Comparison of ENCODE assay signal across 25 cellular contexts in genomic region chr11:103051986-103052385, GRCh38. TPM values are rescaled to one million over a fixed set of nuclear protein-coding genes. Genes with fewer than 3 reads are reported as not detected.
DNase-seq lines count a peak whose midpoint lies in the region; ATAC-seq, FAIRE-seq and TF ChIP-seq lines count a peak whose summit lies in the region.
"Had no signal": no experiment of that assay in that cellular context is flagged by ENCODE, and none has a peak within 500 bp of the region (broad histone marks: within the 10 kb centered on the region; RNA-seq: fewer than 3 reads in every experiment).

No MANE protein-coding gene starts in this region.

- no peak overlapping the region for H3K4me3 ChIP-seq in astrocyte (ENCODE audit: insufficient read depth, low read depth, low read length)
- no peak overlapping the region for H3K4me3 ChIP-seq in kidney epithelial cell (ENCODE audit: low read depth, low read length)
- H3K4me3 ChIP-seq in adrenal gland: no peak overlapping the region
- H3K4me3 ChIP-seq: GM23338, pancreas, PC-9, SJSA1 had no signal

- no peak for ATAC-seq in stimulated activated naive CD8-positive, alpha-beta T cell treated with anti-CD3 and anti-CD28 coated beads, Interleukin-15, Interleukin-2, amounts not matched to agents 100 U/mL and 50 U/mL, for 24 hours
- ATAC-seq: GM23338; HepG2; naive thymus-derived CD4-positive, alpha-beta T cell; pancreas; sciatic nerve; stimulated activated effector memory CD8-positive, alpha-beta T cell treated with anti-CD3 and anti-CD28 coated beads, Interleukin-12 subunit alpha, Interleukin-12 subunit beta, amount 100 ng/mL, for 72 hours had no signal

- intact Hi-C loops in adrenal gland (cut with DNase I): no loop called here

- no peak for TF ChIP-seq POLR2A in adrenal gland (IDR thresholded peaks at IDR 0.05)

- H2AFZ ChIP-seq in astrocyte (ENCODE audit: low read depth, low read length): no peak overlapping the region
- H2AFZ ChIP-seq: GM23338, PC-9 had no signal

- H3K36me3 ChIP-seq in astrocyte (ENCODE audit: insufficient read depth, low read length) (no peaks in the 10 kb centered on the region), kidney epithelial cell (ENCODE audit: control insufficient read depth, insufficient read depth, low read length) (no peaks in the 10 kb centered on the region), adrenal gland (replicated peaks in 1 of 2) (no peaks in the 10 kb centered on the region)
- H3K36me3 ChIP-seq: pancreas, SJSA1 had no signal

- FAIRE-seq in astrocyte (lab: Jason Lieb, UNC): peak; percentile 87
- FAIRE-seq: colon, endometrium, HepG2, keratinocyte, pancreas had no signal

- H4K20me1 ChIP-seq in astrocyte (ENCODE audit: insufficient read depth, low read length): no peaks in the 10 kb centered on the region

- H3K9ac ChIP-seq in astrocyte (ENCODE audit: low read length): no peak overlapping the region

- H3K9me3 ChIP-seq in astrocyte (ENCODE audit: insufficient read depth, low read depth, low read length): no peaks in the 10 kb centered on the region
- H3K9me3 ChIP-seq in adrenal gland (replicated peaks in 1 of 3): no peaks in the 10 kb centered on the region
- H3K9me3 ChIP-seq: pancreas, SJSA1 had no signal

- no peaks in the 10 kb centered on the region for H3K27me3 Mint-ChIP-seq in astrocyte (ENCODE audit: low read depth, unreplicated experiment)
- H3K27me3 Mint-ChIP-seq: memory B cell had no signal

- peaks cover 7% of the 10 kb centered on the region for H3K4me1 ChIP-seq in astrocyte (ENCODE audit: insufficient read depth, low read length)
- H3K4me1 ChIP-seq in adrenal gland (replicated peaks in 1 of 2): no peaks in the 10 kb centered on the region
- H3K4me1 ChIP-seq: pancreas, SJSA1 had no signal

- H3K79me2 ChIP-seq in astrocyte (ENCODE audit: insufficient read depth, low read length): no peaks in the 10 kb centered on the region

- TF ChIP-seq CTCF in astrocyte (IDR thresholded peaks at IDR 0.05; ENCODE audit: insufficient read depth, low read depth, low read length) (no peak), kidney epithelial cell (IDR thresholded peaks at IDR 0.05; ENCODE audit: insufficient read depth, low read length, poor library complexity, severe bottlenecking) (no peak), adrenal gland (IDR thresholded peaks at IDR 0.05) (no peak)

- peak; percentile 9 for DNase-seq in AG20443 (ENCODE audit: low spot score)
- DNase-seq in HK-2 (ENCODE audit: unreplicated experiment): peak; percentile 11
- DNase-seq in astrocyte (ENCODE audit: low read depth): peak; percentile 74
- DNase-seq in kidney epithelial cell (ENCODE audit: low read depth): peak; percentile 62
- DNase-seq in stimulated activated naive CD8-positive, alpha-beta T cell treated with anti-CD3 and anti-CD28 coated beads, Interleukin-15, Interleukin-2, amounts not matched to agents 100 U/mL and 50 U/mL, for 24 hours: no peak
- DNase-seq in adrenal gland: no peak
- no peak for DNase-seq in NCI-H2227 treated with DMSO at 0.1 percent for 48 hours (lab: John Stamatoyannopoulos, UW)
- no peak for DNase-seq in KBM-7
- DNase-seq: activated CD8-positive, alpha-beta memory T cell treated with anti-CD3 and anti-CD28 coated beads for 24 hours; amniotic stem cell; COR-L47; hypothalamus; naive thymus-derived CD4-positive, alpha-beta T cell; NCI-H1694; pancreas; PC-9 had no signal

- WGBS in adrenal gland, 4 donors: 78 to 90% (median 80%) methylated on average over 4 of the region's 4 CpGs

- no peak overlapping the region for H3K4me3 Mint-ChIP-seq in astrocyte (ENCODE audit: unreplicated experiment)
- H3K4me3 Mint-ChIP-seq: GM23338; memory B cell; naive thymus-derived CD4-positive, alpha-beta T cell; stimulated activated effector memory CD8-positive, alpha-beta T cell treated with anti-CD3 and anti-CD28 coated beads, Interleukin-12 subunit alpha, Interleukin-12 subunit beta, amount 100 ng/mL, for 72 hours had no signal

- no peaks in the 10 kb centered on the region for H3K9me3 Mint-ChIP-seq in astrocyte (ENCODE audit: unreplicated experiment)
- H3K9me3 Mint-ChIP-seq: GM23338; memory B cell; stimulated activated effector memory CD8-positive, alpha-beta T cell treated with anti-CD3 and anti-CD28 coated beads, Interleukin-12 subunit alpha, Interleukin-12 subunit beta, amount 100 ng/mL, for 72 hours had no signal

- H3K27ac Mint-ChIP-seq in astrocyte (ENCODE audit: unreplicated experiment): no peak overlapping the region
- H3K27ac Mint-ChIP-seq: GM23338; memory B cell; stimulated activated effector memory CD8-positive, alpha-beta T cell treated with anti-CD3 and anti-CD28 coated beads, Interleukin-12 subunit alpha, Interleukin-12 subunit beta, amount 100 ng/mL, for 72 hours had no signal

- H3K27ac ChIP-seq in astrocyte (ENCODE audit: low read depth, low read length): peak overlapping the region; percentile 33
- no peak overlapping the region for H3K27ac ChIP-seq in adrenal gland
- H3K27ac ChIP-seq: pancreas, PC-9, SJSA1 had no signal

- H3K27me3 ChIP-seq in astrocyte (ENCODE audit: insufficient read depth, low read length) (no peaks in the 10 kb centered on the region), kidney epithelial cell (ENCODE audit: control insufficient read depth, insufficient read depth, low read length) (no peaks in the 10 kb centered on the region), adrenal gland (no peaks in the 10 kb centered on the region)
- H3K27me3 ChIP-seq: pancreas, SJSA1 had no signal

- H3K4me1 Mint-ChIP-seq in astrocyte (ENCODE audit: low read depth, unreplicated experiment): peaks cover 5% of the 10 kb centered on the region
- H3K4me1 Mint-ChIP-seq: GM23338; memory B cell; naive thymus-derived CD4-positive, alpha-beta T cell; stimulated activated effector memory CD8-positive, alpha-beta T cell treated with anti-CD3 and anti-CD28 coated beads, Interleukin-12 subunit alpha, Interleukin-12 subunit beta, amount 100 ng/mL, for 72 hours had no signal

- in situ Hi-C loops in KBM-7 (cut with MboI; ENCODE audit: low pct_unique_long_range_greater_than_20kb, low sequenced_read_pairs): no loop called here

- no peaks in the 10 kb centered on the region for H3K36me3 Mint-ChIP-seq in astrocyte (ENCODE audit: low read depth, unreplicated experiment)
- H3K36me3 Mint-ChIP-seq: memory B cell had no signal

- H3K4me2 ChIP-seq in astrocyte (ENCODE audit: low read length): peak overlapping the region; percentile 16
- H3K4me2 ChIP-seq: GM23338, PC-9 had no signal

RNA-seq across cellular contexts. Expression of gene DCUN1D5, which starts 40.0 kb away (rescaled TPM):
- total RNA-seq in astrocyte (63.9 and 67.7 TPM in 2 replicates), kidney epithelial cell (73.7 and 83.5 TPM in 2 replicates), adrenal gland (10 to 100 TPM; 17.6 to 89.7 (median 26.5) TPM)
- polyA plus RNA-seq in adrenal gland: 10 to 100 TPM in 2 of 3 donors, 1 to 10 TPM in 1; 9.2 to 33.6 (median 11.7) TPM

RNA-seq across cellular contexts. Expression of gene DYNC2H1, which starts 57.2 kb away (rescaled TPM):
- total RNA-seq in astrocyte (17.2 and 20.9 TPM in 2 replicates), kidney epithelial cell (10.4 and 10.5 TPM in 2 replicates), adrenal gland (10 to 100 TPM; 12.8 to 24.5 (median 16.9) TPM)
- 10 to 100 TPM; 11.0 to 30.6 (median 30.4) TPM for polyA plus RNA-seq in adrenal gland

Comparison
In these comparisons a context has a peak if more than half of its experiments do, and no peak if none do; other contexts are left out.
1. DNase-seq: peak in AG20443 (single experiment), HK-2 (single experiment), astrocyte (single experiment) and kidney epithelial cell (single experiment); none in stimulated activated naive CD8-positive, alpha-beta T cell treated with anti-CD3 and anti-CD28 coated beads, Interleukin-15, Interleukin-2, amounts not matched to agents 100 U/mL and 50 U/mL, for 24 hours (single experiment), adrenal gland (0 of 7), NCI-H2227 treated with DMSO at 0.1 percent for 48 hours (single experiment) and KBM-7 (single experiment).